ENCODE assay signal across 9 cellular contexts in the genomic region with DNA sequence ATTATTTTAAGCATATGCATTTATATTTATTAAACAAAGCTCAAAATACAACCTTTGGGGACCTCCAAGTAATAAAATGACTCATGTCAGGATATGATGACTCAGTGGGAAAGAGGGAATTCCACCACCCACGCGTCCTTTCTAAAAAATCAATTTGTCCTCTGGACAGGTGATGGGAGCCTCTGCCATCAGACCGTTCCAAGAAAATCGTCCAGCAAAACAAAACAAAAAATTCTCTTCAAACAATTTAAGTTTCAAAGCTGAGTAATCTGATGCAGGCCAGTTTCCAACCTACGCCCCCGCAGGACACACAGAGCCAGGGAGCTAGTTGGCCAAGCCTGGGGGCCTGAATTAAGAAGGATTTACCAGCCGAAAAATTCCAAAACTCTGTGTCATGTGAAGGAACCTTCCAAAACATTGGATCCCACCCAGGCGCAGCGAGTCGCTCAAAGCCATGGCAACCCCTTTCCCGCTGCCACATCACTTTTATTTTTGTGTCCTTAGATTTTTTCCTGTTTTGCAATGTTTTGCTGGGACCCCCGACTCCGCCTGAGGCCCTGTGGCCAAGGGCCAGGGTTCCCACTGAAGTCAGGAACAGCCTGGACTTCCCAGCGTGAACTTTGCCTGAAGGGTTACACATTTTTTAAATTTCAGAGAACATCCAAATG.
DNase-seq lines count a peak whose midpoint lies in the region; ATAC-seq, FAIRE-seq and TF ChIP-seq lines count a peak whose summit lies in the region.
"Had no signal": no experiment of that assay in that cellular context is flagged by ENCODE, and none has a peak within 500 bp of the region (broad histone marks: within the 10 kb centered on the region; RNA-seq: fewer than 3 reads in every experiment).

No MANE protein-coding gene starts in this region.

- no peaks in the 10 kb centered on the region for H3K9me3 Mint-ChIP-seq in activated T-cell treated with anti-CD3 and anti-CD28 coated beads, Interleukin-2, amount 50 U/mL, for 72 hours
- H3K9me3 Mint-ChIP-seq in chondrocyte (ENCODE audit: low read depth), result no peaks in the 10 kb centered on the region

- no peak overlapping the region for H3K4me3 Mint-ChIP-seq in activated T-cell treated with anti-CD3 and anti-CD28 coated beads, Interleukin-2, amount 50 U/mL, for 72 hours
- peak overlapping the region; percentile 47 for H3K4me3 Mint-ChIP-seq in chondrocyte (ENCODE audit: unreplicated experiment)

- intact Hi-C loops in upper lobe of right lung (cut with DNase I), result no loop called here

- WGBS in lung, 2 donors, result 53 to 67% methylated on average over 14 of the region's 14 CpGs

- H3K27ac Mint-ChIP-seq in activated T-cell treated with anti-CD3 and anti-CD28 coated beads, Interleukin-2, amount 50 U/mL, for 72 hours, result peak overlapping the region; percentile 43
- H3K27ac Mint-ChIP-seq in chondrocyte (ENCODE audit: unreplicated experiment), result peak overlapping the region; percentile 96

- H3K27me3 Mint-ChIP-seq in activated T-cell treated with anti-CD3 and anti-CD28 coated beads, Interleukin-2, amount 50 U/mL, for 72 hours (ENCODE audit: low read depth), result no peaks in the 10 kb centered on the region
- no peaks in the 10 kb centered on the region for H3K27me3 Mint-ChIP-seq in chondrocyte (ENCODE audit: low read depth)

- H3K9me3 ChIP-seq in lung (ENCODE audit: control insufficient read depth in 2 of 2, insufficient read depth in 1 of 2, low read length in 1 of 2), result no peaks in the 10 kb centered on the region
- no peaks in the 10 kb centered on the region for H3K9me3 ChIP-seq in upper lobe of right lung
- H3K9me3 ChIP-seq: BLaER1 treated with 17β-estradiol and CSF1 and Interleukin-3, amounts not matched to agents 10 nM and 100 nM had no signal

- peaks cover 1 to 8% of the 10 kb centered on the region in 2 donors for H3K4me1 ChIP-seq in lung (ENCODE audit: control insufficient read depth in 2 of 2, insufficient read depth in 2 of 2, low read length in 2 of 2)
- H3K4me1 ChIP-seq in upper lobe of right lung, result peaks cover 13% of the 10 kb centered on the region

- FAIRE-seq in urothelium cell line (lab: Jason Lieb, UNC), result no peak

- peaks cover 26% of the 10 kb centered on the region for H3K4me1 Mint-ChIP-seq in activated T-cell treated with anti-CD3 and anti-CD28 coated beads, Interleukin-2, amount 50 U/mL, for 72 hours (ENCODE audit: low read depth)
- H3K4me1 Mint-ChIP-seq in chondrocyte (ENCODE audit: low read depth), result peaks cover 48% of the 10 kb centered on the region

- peaks cover 21 to 34% of the 10 kb centered on the region in 2 donors for H3K36me3 Mint-ChIP-seq in activated T-cell treated with anti-CD3 and anti-CD28 coated beads, Interleukin-2, amount 50 U/mL, for 72 hours (ENCODE audit: insufficient read depth in 2 of 2)
- peaks cover 1% of the 10 kb centered on the region for H3K36me3 Mint-ChIP-seq in chondrocyte (ENCODE audit: low read depth)

- peaks cover 0 to 3% of the 10 kb centered on the region in 2 donors for H3K36me3 ChIP-seq in lung (ENCODE audit: control insufficient read depth in 2 of 2, insufficient read depth in 2 of 2, low read length in 2 of 2)
- no peaks in the 10 kb centered on the region for H3K36me3 ChIP-seq in upper lobe of right lung

- no peaks in the 10 kb centered on the region for H3K27me3 ChIP-seq in lung (ENCODE audit: control insufficient read depth, insufficient read depth)
- no peaks in the 10 kb centered on the region for H3K27me3 ChIP-seq in upper lobe of right lung
- H3K27me3 ChIP-seq: BLaER1 treated with 17β-estradiol and CSF1 and Interleukin-3, amounts not matched to agents 10 nM and 100 nM had no signal

- ATAC-seq in activated T-cell treated with anti-CD3 and anti-CD28 coated beads, Interleukin-2, amount 50 U/mL, for 72 hours (replicated peaks in 1 of 2), result no peak
- ATAC-seq in lung (ENCODE audit: insufficient read depth, low FRiP score), result peak; percentile 61
- ATAC-seq in upper lobe of right lung, result no peak
- no peak for ATAC-seq in GM21619 (IDR thresholded peaks at IDR 0.05; ENCODE audit: unreplicated experiment)

- H3K27ac ChIP-seq in lung (ENCODE audit: low read depth in 1 of 2, low read length in 1 of 2) (no peak overlapping the region), upper lobe of right lung (no peak overlapping the region)
- H3K27ac ChIP-seq: BLaER1 treated with 17β-estradiol and CSF1 and Interleukin-3, amounts not matched to agents 10 nM and 100 nM had no signal

- H3K4me3 ChIP-seq in lung (no peak overlapping the region), upper lobe of right lung (no peak overlapping the region)
- H3K4me3 ChIP-seq: BLaER1 treated with 17β-estradiol and CSF1 and Interleukin-3, amounts not matched to agents 10 nM and 100 nM had no signal

- no peak for DNase-seq in activated T-cell treated with anti-CD3 and anti-CD28 coated beads, Interleukin-2, amount 50 U/mL, for 72 hours
- no peak for DNase-seq in activated T-cell treated with anti-CD3 and anti-CD28 coated beads for 4 hours
- DNase-seq in chondrocyte (ENCODE audit: low spot score), result no peak
- DNase-seq in lung (ENCODE audit: low spot score), result peak; percentile 63
- peak; percentile 93 for DNase-seq in urothelium cell line (ENCODE audit: low spot score)
- no peak for DNase-seq in upper lobe of right lung
- no peak for DNase-seq in NCI-H2196 treated with DMSO at 0.1 percent for 48 hours (lab: John Stamatoyannopoulos, UW; ENCODE audit: unreplicated experiment)

- peak; percentile 23 for TF ChIP-seq CTCF in chondrocyte (IDR thresholded peaks at IDR 0.05)
- TF ChIP-seq CTCF in lung (IDR thresholded peaks at IDR 0.05; ENCODE audit: control extremely low read depth, extremely low read depth), result no peak
- no peak for TF ChIP-seq CTCF in upper lobe of right lung (IDR thresholded peaks at IDR 0.05)

Comparison
In these comparisons a context has a peak if more than half of its experiments do, and no peak if none do; other contexts are left out.
1. DNase-seq: peak in lung (single experiment) and urothelium cell line (single experiment); none in activated T-cell treated with anti-CD3 and anti-CD28 coated beads, Interleukin-2, amount 50 U/mL, for 72 hours (0 of 2), activated T-cell treated with anti-CD3 and anti-CD28 coated beads for 4 hours (single experiment), chondrocyte (single experiment), upper lobe of right lung (single experiment) and NCI-H2196 treated with DMSO at 0.1 percent for 48 hours (single experiment).